In genomic region chr15:87949214-87949933, GRCh38 we compare ENCODE assay signal across 21 cellular contexts.
DNase-seq lines count a peak whose midpoint lies in the region; ATAC-seq and TF ChIP-seq lines count a peak whose summit lies in the region.
"Had no signal": no experiment of that assay in that cellular context is flagged by ENCODE, and none has a peak within 500 bp of the region (broad histone marks: within the 10 kb centered on the region; RNA-seq: fewer than 3 reads in every experiment).

No MANE protein-coding gene starts in this region.

- H3K4me1 ChIP-seq in esophagus squamous epithelium (peaks cover 0 to 32% (median 0%) of the 10 kb centered on the region in 3 donors), HAP-1 (no peaks in the 10 kb centered on the region)

- H3K27ac ChIP-seq in esophagus squamous epithelium = peak overlapping the region in 3 of 4 donors; percentile 38 to 77 (median 66)
- peak overlapping the region; percentile 37 for H3K27ac ChIP-seq in temporal lobe (ENCODE audit: low read depth, low read length)

- H3K9me3 ChIP-seq in esophagus squamous epithelium (no peaks in the 10 kb centered on the region), HAP-1 (peaks cover 28% of the 10 kb centered on the region)

- H3K27me3 ChIP-seq in esophagus squamous epithelium (no peaks in the 10 kb centered on the region), HAP-1 (ENCODE audit: low read depth) (no peaks in the 10 kb centered on the region)

- 69 to 71% methylated on average over 9 to 10 of the region's 11 CpGs for WGBS in esophagus squamous epithelium, 2 donors

- H3K36me3 ChIP-seq in esophagus squamous epithelium = no peaks in the 10 kb centered on the region
- no peaks in the 10 kb centered on the region for H3K36me3 ChIP-seq in HAP-1 (replicated peaks)

- no peak overlapping the region for H3K4me3 ChIP-seq in esophagus squamous epithelium
- H3K4me3 ChIP-seq in HAP-1 = no peak overlapping the region

- ATAC-seq in GM18868 (IDR thresholded peaks at IDR 0.05; ENCODE audit: unreplicated experiment) = no peak
- ATAC-seq: HCT116; left colon; stimulated activated naive CD8-positive, alpha-beta T cell treated with anti-CD3 and anti-CD28 coated beads, Interleukin-15, Interleukin-2, amounts not matched to agents 100 U/mL and 50 U/mL, for 24 hours; T-cell had no signal

- DNase-seq in NCI-H446 treated with DMSO at 0.1 percent for 48 hours (lab: John Stamatoyannopoulos, UW) (peak; percentile 21), esophagus squamous epithelium (lab: John Stamatoyannopoulos, UW) (no peak), mucosa of gallbladder (ENCODE audit: low spot score) (peak; percentile 12), T-helper 1 cell (no peak), NCI-H748 (lab: John Stamatoyannopoulos, UW; ENCODE audit: unreplicated experiment) (no peak), HAP-1 (ENCODE audit: low spot score in 2 of 2) (no peak)
- DNase-seq: activated CD4-positive, alpha-beta T cell treated with anti-CD3 and anti-CD28 coated beads, Interleukin-2, amount 10 ng/mL, durations not matched to agents 7 days and 5 days; activated naive CD4-positive, alpha-beta T cell; CD4-positive, alpha-beta T cell; cortex of kidney; foreskin fibroblast; left colon; NCI-H146; NCI-H2171; NCI-H69; SHP77 treated with DMSO at 0.1 percent for 48 hours; stimulated activated naive CD8-positive, alpha-beta T cell treated with anti-CD3 and anti-CD28 coated beads, Interleukin-15, Interleukin-2, amounts not matched to agents 100 U/mL and 50 U/mL, for 24 hours; T-cell had no signal

- in situ Hi-C loops in HAP-1 (cut with MboI; ENCODE audit: low sequenced_read_pairs) = no loop called here

- TF ChIP-seq CTCF in esophagus squamous epithelium (IDR thresholded peaks at IDR 0.05) = no peak

- intact Hi-C loops in esophagus squamous epithelium (cut with DNase I) = no loop called here

- no peak for TF ChIP-seq POLR2A in esophagus squamous epithelium (IDR thresholded peaks at IDR 0.05)

Comparison
In these comparisons a context has a peak if more than half of its experiments do, and no peak if none do; other contexts are left out.
1. DNase-seq: peak in NCI-H446 treated with DMSO at 0.1 percent for 48 hours (single experiment) and mucosa of gallbladder (single experiment); none in esophagus squamous epithelium (single experiment), T-helper 1 cell (0 of 5), NCI-H748 (single experiment) and HAP-1 (0 of 2).